ENCODE assay signal across 8 cellular contexts in the genomic region with DNA sequence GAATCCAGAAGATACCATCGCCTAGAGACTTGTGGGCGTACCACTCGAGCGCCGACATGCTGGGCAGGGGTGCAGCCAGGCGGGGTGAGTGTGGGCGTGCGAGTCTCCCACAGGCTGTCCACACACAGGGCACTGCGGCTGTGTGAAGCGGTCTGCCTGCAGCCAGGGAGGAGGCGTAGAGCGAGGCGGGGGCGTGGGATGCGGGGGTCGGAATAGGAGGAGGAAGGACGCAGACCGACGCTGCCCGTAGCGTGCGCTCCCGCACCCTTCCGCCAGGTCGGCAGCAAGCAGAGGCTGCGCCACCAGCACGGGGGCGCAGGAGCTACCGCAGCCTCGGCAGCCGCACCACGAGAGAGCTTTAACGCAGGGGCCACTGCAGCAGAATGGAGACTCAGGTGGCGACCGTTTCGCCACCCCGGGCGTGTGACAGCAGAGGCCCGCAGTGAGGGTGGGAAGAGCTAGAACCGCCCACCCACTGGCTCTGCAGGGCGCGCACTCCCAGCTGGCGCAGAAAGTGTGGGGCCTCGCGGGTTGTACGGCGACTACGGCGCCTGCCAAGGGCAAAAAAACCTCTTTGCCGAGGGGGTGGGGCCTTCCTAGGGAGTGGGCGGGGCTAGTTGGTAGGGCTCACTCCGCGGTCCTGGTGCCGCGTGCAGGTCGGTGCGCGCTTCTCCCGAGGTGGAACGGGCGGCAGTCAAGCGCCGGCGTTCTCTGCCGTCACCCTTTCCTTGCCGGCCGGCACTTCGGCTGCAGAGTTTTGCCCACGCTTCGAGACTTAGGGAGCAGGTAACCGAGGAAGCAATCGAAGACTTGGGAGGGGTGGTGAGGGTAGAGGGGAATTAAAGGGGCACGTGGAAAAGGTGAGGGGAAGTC. TPM values are rescaled to one million over a fixed set of nuclear protein-coding genes. Genes with fewer than 3 reads are reported as not detected.
DNase-seq lines count a peak whose midpoint lies in the region; ATAC-seq and TF ChIP-seq lines count a peak whose summit lies in the region.

A gene (minus strand): TSS at position 537 of the 873 bp plus-strand sequence. CDS start 479 bp downstream, at position 58.
A gene with protein sequence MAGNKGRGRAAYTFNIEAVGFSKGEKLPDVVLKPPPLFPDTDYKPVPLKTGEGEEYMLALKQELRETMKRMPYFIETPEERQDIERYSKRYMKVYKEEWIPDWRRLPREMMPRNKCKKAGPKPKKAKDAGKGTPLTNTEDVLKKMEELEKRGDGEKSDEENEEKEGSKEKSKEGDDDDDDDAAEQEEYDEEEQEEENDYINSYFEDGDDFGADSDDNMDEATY (plus strand): TSS at position 630 of the 873 bp plus-strand sequence. CDS start 10,704 bp downstream, outside the sequence.

- H3K4me1 Mint-ChIP-seq in dendritic cell treated with granulocyte-macrophage colony-stimulating factor and Interleukin-4, amounts not matched to agents 40 ng/mL and 50 ng/mL, for 4 days (ENCODE audit: low read depth), result peaks cover 16% of the 10 kb centered on the region

- no peaks in the 10 kb centered on the region for H3K9me3 ChIP-seq in liver (ENCODE audit: control insufficient read depth in 4 of 4, low read length in 3 of 4)

- peaks cover 19% of the 10 kb centered on the region for H3K36me3 Mint-ChIP-seq in dendritic cell treated with granulocyte-macrophage colony-stimulating factor and Interleukin-4, amounts not matched to agents 40 ng/mL and 50 ng/mL, for 4 days (ENCODE audit: low read depth)

- peak within 1 kb of the TSS; percentile 63 to 72 for H3K9ac ChIP-seq in liver (ENCODE audit: low read depth in 1 of 2, low read length in 2 of 2)

- H3K27me3 Mint-ChIP-seq in dendritic cell treated with granulocyte-macrophage colony-stimulating factor and Interleukin-4, amounts not matched to agents 40 ng/mL and 50 ng/mL, for 4 days, result peaks cover 9% of the 10 kb centered on the region

- intact Hi-C loops in dendritic cell treated with granulocyte-macrophage colony-stimulating factor and Interleukin-4, amounts not matched to agents 40 ng/mL and 50 ng/mL, for 4 days (cut with micrococcal nuclease), result loop anchor here (1.0 kb wide), 2 partner anchors 55 to 65 kb away; a partner anchor contains a TSS

- peak; percentile 74 for DNase-seq in NCI-H526 treated with DMSO at 0.1 percent for 48 hours (lab: John Stamatoyannopoulos, UW)
- DNase-seq in activated CD4-positive, alpha-beta T cell treated with anti-CD3 and anti-CD28 coated beads, Interleukin-2, amount 50 U/mL, for 1 hour, result peak; percentile 94
- peak; percentile 93 for DNase-seq in stimulated activated CD4-positive, alpha-beta T cell treated with anti-CD3 and anti-CD28 coated beads, Interleukin-4, amount 100 ng/mL, for 1 hour

- peak; percentile 87 for ATAC-seq in GM19324 (IDR thresholded peaks at IDR 0.05; ENCODE audit: low FRiP score, unreplicated experiment)
- ATAC-seq in HG03460 (IDR thresholded peaks at IDR 0.05; ENCODE audit: unreplicated experiment), result peak; percentile 84

- peak within 1 kb of the TSS; percentile 99 for H3K4me3 Mint-ChIP-seq in dendritic cell treated with granulocyte-macrophage colony-stimulating factor and Interleukin-4, amounts not matched to agents 40 ng/mL and 50 ng/mL, for 4 days

- under 1% methylated on average over 73 of the region's 73 CpGs for WGBS in liver

- no peaks in the 10 kb centered on the region for H3K27me3 ChIP-seq in liver (ENCODE audit: control insufficient read depth in 4 of 4, insufficient read depth in 4 of 4, low read length in 3 of 4)

- H3K27ac ChIP-seq in C4-2B, result peak within 1 kb of the TSS; percentile 89
- H3K27ac ChIP-seq in liver (ENCODE audit: low read depth in 1 of 2, low read length in 2 of 2), result peak within 1 kb of the TSS; percentile 80 to 95

- peak within 1 kb of the TSS; percentile 59 to 98 (median 76) for H3K4me3 ChIP-seq in liver (ENCODE audit: low read depth in 1 of 3, low read length in 3 of 3)

- peak; percentile 34 to 37 for TF ChIP-seq RAD21 in liver (IDR thresholded peaks at IDR 0.05)

- H3K4me1 ChIP-seq in liver (ENCODE audit: control insufficient read depth in 4 of 4, insufficient read depth in 4 of 4, low read length in 3 of 4), result peaks cover 0 to 31% (median 16%) of the 10 kb centered on the region in 4 donors

- H3K27ac Mint-ChIP-seq in dendritic cell treated with granulocyte-macrophage colony-stimulating factor and Interleukin-4, amounts not matched to agents 40 ng/mL and 50 ng/mL, for 4 days, result peak within 1 kb of the TSS; percentile 88

- TF ChIP-seq CTCF in C4-2B (conservative IDR thresholded peaks at IDR 0.05) (peak; percentile 55), liver (IDR thresholded peaks at IDR 0.05; ENCODE audit: low read depth, low read length, missing input control) (peak; percentile 35)

- H3K36me3 ChIP-seq in liver (ENCODE audit: control insufficient read depth in 4 of 4, insufficient read depth in 3 of 4, low read depth in 1 of 4, low read length in 3 of 4), result no peaks in the 10 kb centered on the region

- peaks cover 9% of the 10 kb centered on the region for H3K9me3 Mint-ChIP-seq in dendritic cell treated with granulocyte-macrophage colony-stimulating factor and Interleukin-4, amounts not matched to agents 40 ng/mL and 50 ng/mL, for 4 days

TF ChIP-seq in liver, 16 proteins besides CTCF, POLR2A, EP300 and RAD21:
- TF ChIP-seq, protein P1, sequence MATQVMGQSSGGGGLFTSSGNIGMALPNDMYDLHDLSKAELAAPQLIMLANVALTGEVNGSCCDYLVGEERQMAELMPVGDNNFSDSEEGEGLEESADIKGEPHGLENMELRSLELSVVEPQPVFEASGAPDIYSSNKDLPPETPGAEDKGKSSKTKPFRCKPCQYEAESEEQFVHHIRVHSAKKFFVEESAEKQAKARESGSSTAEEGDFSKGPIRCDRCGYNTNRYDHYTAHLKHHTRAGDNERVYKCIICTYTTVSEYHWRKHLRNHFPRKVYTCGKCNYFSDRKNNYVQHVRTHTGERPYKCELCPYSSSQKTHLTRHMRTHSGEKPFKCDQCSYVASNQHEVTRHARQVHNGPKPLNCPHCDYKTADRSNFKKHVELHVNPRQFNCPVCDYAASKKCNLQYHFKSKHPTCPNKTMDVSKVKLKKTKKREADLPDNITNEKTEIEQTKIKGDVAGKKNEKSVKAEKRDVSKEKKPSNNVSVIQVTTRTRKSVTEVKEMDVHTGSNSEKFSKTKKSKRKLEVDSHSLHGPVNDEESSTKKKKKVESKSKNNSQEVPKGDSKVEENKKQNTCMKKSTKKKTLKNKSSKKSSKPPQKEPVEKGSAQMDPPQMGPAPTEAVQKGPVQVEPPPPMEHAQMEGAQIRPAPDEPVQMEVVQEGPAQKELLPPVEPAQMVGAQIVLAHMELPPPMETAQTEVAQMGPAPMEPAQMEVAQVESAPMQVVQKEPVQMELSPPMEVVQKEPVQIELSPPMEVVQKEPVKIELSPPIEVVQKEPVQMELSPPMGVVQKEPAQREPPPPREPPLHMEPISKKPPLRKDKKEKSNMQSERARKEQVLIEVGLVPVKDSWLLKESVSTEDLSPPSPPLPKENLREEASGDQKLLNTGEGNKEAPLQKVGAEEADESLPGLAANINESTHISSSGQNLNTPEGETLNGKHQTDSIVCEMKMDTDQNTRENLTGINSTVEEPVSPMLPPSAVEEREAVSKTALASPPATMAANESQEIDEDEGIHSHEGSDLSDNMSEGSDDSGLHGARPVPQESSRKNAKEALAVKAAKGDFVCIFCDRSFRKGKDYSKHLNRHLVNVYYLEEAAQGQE (IDR thresholded peaks at IDR 0.05), result peak; percentile 84
- peak; percentile 26 to 58 for TF ChIP-seq RXRA (IDR thresholded peaks at IDR 0.05)
- peak in 1 of 2 donors; percentile 55 for TF ChIP-seq GABPA (IDR thresholded peaks at IDR 0.05 in 1 of 2, conservative IDR thresholded peaks at IDR 0.05 in 1 of 2)
- no peak for TF ChIP-seq HNF4G (IDR thresholded peaks at IDR 0.05)
- TF ChIP-seq TAF1 (conservative IDR thresholded peaks at IDR 0.05), result peak; percentile 82
- TF ChIP-seq YY1 (IDR thresholded peaks at IDR 0.05), result peak; percentile 85
- peak; percentile 60 for TF ChIP-seq SP1 (IDR thresholded peaks at IDR 0.05)
- no peak for TF ChIP-seq JUND (IDR thresholded peaks at IDR 0.05)
- TF ChIP-seq, protein P2, sequence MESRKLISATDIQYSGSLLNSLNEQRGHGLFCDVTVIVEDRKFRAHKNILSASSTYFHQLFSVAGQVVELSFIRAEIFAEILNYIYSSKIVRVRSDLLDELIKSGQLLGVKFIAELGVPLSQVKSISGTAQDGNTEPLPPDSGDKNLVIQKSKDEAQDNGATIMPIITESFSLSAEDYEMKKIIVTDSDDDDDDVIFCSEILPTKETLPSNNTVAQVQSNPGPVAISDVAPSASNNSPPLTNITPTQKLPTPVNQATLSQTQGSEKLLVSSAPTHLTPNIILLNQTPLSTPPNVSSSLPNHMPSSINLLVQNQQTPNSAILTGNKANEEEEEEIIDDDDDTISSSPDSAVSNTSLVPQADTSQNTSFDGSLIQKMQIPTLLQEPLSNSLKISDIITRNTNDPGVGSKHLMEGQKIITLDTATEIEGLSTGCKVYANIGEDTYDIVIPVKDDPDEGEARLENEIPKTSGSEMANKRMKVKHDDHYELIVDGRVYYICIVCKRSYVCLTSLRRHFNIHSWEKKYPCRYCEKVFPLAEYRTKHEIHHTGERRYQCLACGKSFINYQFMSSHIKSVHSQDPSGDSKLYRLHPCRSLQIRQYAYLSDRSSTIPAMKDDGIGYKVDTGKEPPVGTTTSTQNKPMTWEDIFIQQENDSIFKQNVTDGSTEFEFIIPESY (IDR thresholded peaks at IDR 0.05), result peak; percentile 97
- TF ChIP-seq, protein P3, sequence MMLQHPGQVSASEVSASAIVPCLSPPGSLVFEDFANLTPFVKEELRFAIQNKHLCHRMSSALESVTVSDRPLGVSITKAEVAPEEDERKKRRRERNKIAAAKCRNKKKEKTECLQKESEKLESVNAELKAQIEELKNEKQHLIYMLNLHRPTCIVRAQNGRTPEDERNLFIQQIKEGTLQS (IDR thresholded peaks at IDR 0.05), result no peak
- peak in 1 of 2 donors; percentile 48 for TF ChIP-seq HNF4A (conservative IDR thresholded peaks at IDR 0.05)
- TF ChIP-seq, protein P4, sequence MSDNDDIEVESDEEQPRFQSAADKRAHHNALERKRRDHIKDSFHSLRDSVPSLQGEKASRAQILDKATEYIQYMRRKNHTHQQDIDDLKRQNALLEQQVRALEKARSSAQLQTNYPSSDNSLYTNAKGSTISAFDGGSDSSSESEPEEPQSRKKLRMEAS (IDR thresholded peaks at IDR 0.05), result peak; percentile 87
- no peak for TF ChIP-seq NR2F2 (IDR thresholded peaks at IDR 0.05)
- peak; percentile 65 to 82 for TF ChIP-seq EGR1 (IDR thresholded peaks at IDR 0.05; ENCODE audit: low read depth in 2 of 2)
- peak; percentile 69 for TF ChIP-seq FOXA1 (IDR thresholded peaks at IDR 0.05)
- TF ChIP-seq FOXA2 (IDR thresholded peaks at IDR 0.05), result no peak

RNA-seq across cellular contexts. Expression of the first gene that starts in this region (rescaled TPM):
- total RNA-seq in liver, result 1 to 10 TPM; 4.2 to 4.6 TPM
- 1 to 10 TPM; 2.6 to 3.7 TPM for polyA plus RNA-seq in liver

RNA-seq across cellular contexts. Expression of the second gene that starts in this region (rescaled TPM):
- total RNA-seq in liver, result 1 to 10 TPM in 1 of 2 donors, under 1 TPM in 1; 0.75 to 1.2 TPM
- polyA plus RNA-seq in liver, result 1 to 10 TPM; 1.2 to 2.8 TPM

Comparison
In these comparisons a context has a peak if more than half of its experiments do, and no peak if none do; other contexts are left out.
1. Peak in every context shown above with its lines: DNase-seq, ATAC-seq, H3K4me3 ChIP-seq and H3K27ac ChIP-seq.